17 cellular contexts compared by ENCODE assay signal in the genomic region with DNA sequence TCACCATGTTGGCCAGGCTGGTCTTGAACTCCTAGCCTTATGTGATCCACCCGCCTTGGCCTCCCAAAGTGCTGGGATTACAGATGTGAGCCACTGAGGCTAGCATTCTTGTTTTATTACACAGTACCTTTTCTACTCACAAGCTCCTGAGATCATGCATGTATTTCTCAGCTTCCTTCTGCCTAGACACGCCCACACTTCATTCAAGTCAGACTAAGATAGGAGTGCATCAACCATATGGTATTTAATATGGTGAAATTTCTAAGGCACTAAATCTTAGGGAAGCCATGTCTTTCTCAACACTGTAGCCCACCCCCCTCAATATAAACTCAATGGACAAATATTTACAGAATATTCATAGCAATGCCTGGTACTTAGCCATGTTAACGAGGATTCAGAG.
A peak's percentile ranks its signal among the peaks of the same experiment; 100 is the strongest.
DNase-seq lines count a peak whose midpoint lies in the region; ATAC-seq and TF ChIP-seq lines count a peak whose summit lies in the region.
"Had no signal": no experiment of that assay in that cellular context is flagged by ENCODE, and none has a peak within 500 bp of the region (broad histone marks: within the 10 kb centered on the region; RNA-seq: fewer than 3 reads in every experiment).

No MANE protein-coding gene starts in this region.

- ATAC-seq in stimulated activated effector memory CD8-positive, alpha-beta T cell treated with anti-CD3 and anti-CD28 coated beads, Interleukin-12 subunit alpha, Interleukin-12 subunit beta, amount 100 ng/mL, for 72 hours = no peak
- ATAC-seq: right lobe of liver, T-cell had no signal

- H3K9me3 Mint-ChIP-seq in stimulated activated effector memory CD8-positive, alpha-beta T cell treated with anti-CD3 and anti-CD28 coated beads, Interleukin-12 subunit alpha, Interleukin-12 subunit beta, amount 100 ng/mL, for 72 hours = no peaks in the 10 kb centered on the region
- H3K9me3 Mint-ChIP-seq: T-cell had no signal

- POLR2A ChIA-PET in RWPE1 (lab: Yijun Ruan, JAX; ENCODE audit: low non-redundant PET) = no interaction called here

- H3K4me3 Mint-ChIP-seq in stimulated activated effector memory CD8-positive, alpha-beta T cell treated with anti-CD3 and anti-CD28 coated beads, Interleukin-12 subunit alpha, Interleukin-12 subunit beta, amount 100 ng/mL, for 72 hours = no peak overlapping the region
- H3K4me3 Mint-ChIP-seq: B cell, T-cell had no signal

- CTCF ChIA-PET in RWPE1 (lab: Yijun Ruan, JAX) = interaction anchor here (1.0 kb wide), 1 partner anchor 74 kb away, joined by 3 read pairs; no protein-coding TSS in a partner anchor

- no peaks in the 10 kb centered on the region for H3K36me3 Mint-ChIP-seq in stimulated activated effector memory CD8-positive, alpha-beta T cell treated with anti-CD3 and anti-CD28 coated beads, Interleukin-12 subunit alpha, Interleukin-12 subunit beta, amount 100 ng/mL, for 72 hours
- H3K36me3 Mint-ChIP-seq: T-cell had no signal

- no peak overlapping the region for H3K27ac Mint-ChIP-seq in stimulated activated effector memory CD8-positive, alpha-beta T cell treated with anti-CD3 and anti-CD28 coated beads, Interleukin-12 subunit alpha, Interleukin-12 subunit beta, amount 100 ng/mL, for 72 hours
- H3K27ac Mint-ChIP-seq: B cell, T-cell had no signal

- peak; percentile 51 for DNase-seq in HCEC 1CT
- peak; percentile 18 for DNase-seq in RWPE1 (ENCODE audit: low spot score)
- DNase-seq in fibroblast of mammary gland (ENCODE audit: low read depth) = peak; percentile 25
- peak; percentile 2 for DNase-seq in putamen (ENCODE audit: low spot score)
- DNase-seq in stimulated activated effector memory CD8-positive, alpha-beta T cell treated with anti-CD3 and anti-CD28 coated beads, Interleukin-12 subunit alpha, Interleukin-12 subunit beta, amount 100 ng/mL, for 72 hours (ENCODE audit: low spot score in 2 of 2) = no peak
- DNase-seq in NCI-H1436 treated with DMSO at 0.1 percent for 48 hours (lab: John Stamatoyannopoulos, UW) = no peak
- no peak for DNase-seq in stimulated activated CD8-positive, alpha-beta memory T cell treated with anti-CD3 and anti-CD28 coated beads, Interleukin-4, amount 100 ng/mL, for 48 hours
- DNase-seq in stimulated activated CD4-positive, alpha-beta T cell treated with anti-CD3 and anti-CD28 coated beads, Interleukin-2, amount 100 ng/mL, for 48 hours = no peak
- DNase-seq: activated naive CD4-positive, alpha-beta T cell; activated T-cell treated with anti-CD3 and anti-CD28 coated beads for 4 hours; anterior cingulate cortex; NCI-H187; right lobe of liver; SHP77; stimulated activated CD4-positive, alpha-beta T cell treated with anti-CD3 and anti-CD28 coated beads, Interleukin-2, amount 100 ng/mL, for 24 hours; T-cell had no signal

- no peaks in the 10 kb centered on the region for H3K4me1 Mint-ChIP-seq in stimulated activated effector memory CD8-positive, alpha-beta T cell treated with anti-CD3 and anti-CD28 coated beads, Interleukin-12 subunit alpha, Interleukin-12 subunit beta, amount 100 ng/mL, for 72 hours

- TF ChIP-seq CTCF in RWPE1 (conservative IDR thresholded peaks at IDR 0.05; ENCODE audit: low read depth) (no peak), fibroblast of mammary gland (conservative IDR thresholded peaks at IDR 0.05; ENCODE audit: control insufficient read depth, insufficient read depth, low read depth, low read length) (no peak)

- H3K27ac ChIP-seq in RWPE1 = no peak overlapping the region
- H3K27ac ChIP-seq: right lobe of liver had no signal

- no peak overlapping the region for H3K4me3 ChIP-seq in fibroblast of mammary gland (ENCODE audit: control insufficient read depth, low read depth, low read length)
- H3K4me3 ChIP-seq: right lobe of liver had no signal

Comparison
In these comparisons a context has a peak if more than half of its experiments do, and no peak if none do; other contexts are left out.
1. DNase-seq: peak in HCEC 1CT (single experiment), RWPE1 (single experiment), fibroblast of mammary gland (single experiment) and putamen (single experiment); none in stimulated activated effector memory CD8-positive, alpha-beta T cell treated with anti-CD3 and anti-CD28 coated beads, Interleukin-12 subunit alpha, Interleukin-12 subunit beta, amount 100 ng/mL, for 72 hours (0 of 2), NCI-H1436 treated with DMSO at 0.1 percent for 48 hours (single experiment), stimulated activated CD8-positive, alpha-beta memory T cell treated with anti-CD3 and anti-CD28 coated beads, Interleukin-4, amount 100 ng/mL, for 48 hours (single experiment) and stimulated activated CD4-positive, alpha-beta T cell treated with anti-CD3 and anti-CD28 coated beads, Interleukin-2, amount 100 ng/mL, for 48 hours (0 of 2).